ENCODE assay signal across 1 cellular context in the genomic region with DNA sequence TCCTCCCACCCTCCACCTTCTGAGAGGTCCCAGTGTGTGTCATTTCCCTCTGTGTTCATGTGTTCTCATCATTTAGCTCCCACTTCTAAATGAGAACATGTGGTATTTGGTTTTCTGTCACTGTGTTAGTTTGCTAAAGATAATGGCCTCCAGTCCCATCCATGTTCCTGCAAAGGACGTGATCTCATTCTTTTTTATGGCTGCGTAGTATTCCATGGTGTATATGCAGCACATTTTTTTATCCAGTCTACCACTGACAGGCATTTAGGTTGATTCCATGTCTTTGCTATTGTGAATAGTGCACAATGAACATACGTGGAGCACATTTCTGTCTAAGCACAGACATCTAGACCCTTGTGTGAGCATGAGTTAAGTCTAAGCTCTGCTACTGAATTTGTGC.
TF ChIP-seq lines count a peak whose summit lies in the region.

No MANE protein-coding gene starts in this region.

TF ChIP-seq in K562, 482 proteins besides CTCF, POLR2A, EP300 and RAD21:
- TF ChIP-seq BCOR (IDR thresholded peaks at IDR 0.05) (peak; percentile 47; the same call in 1 of the 2 replicates), DEAF1 (CRISPR knock-in tag; IDR thresholded peaks at IDR 0.05) (no peak), COPS2 (conservative IDR thresholded peaks at IDR 0.05) (no peak), KDM1A (IDR thresholded peaks at IDR 0.05) (peak; percentile 16 to 26; a peak in 1 of 4 replicates), PRMT5 (CRISPR knock-in tag; IDR thresholded peaks at IDR 0.05) (no peak), U2AF2 (optimal IDR thresholded peaks at IDR 0.05; ENCODE audit: low read depth, low read length) (no peak), CREB5 (CRISPR knock-in tag; IDR thresholded peaks at IDR 0.05) (no peak), ZNF146 (CRISPR knock-in tag; IDR thresholded peaks at IDR 0.05; ENCODE audit: unreplicated experiment) (peak; percentile 99), HNRNPUL1 (IDR thresholded peaks at IDR 0.05; ENCODE audit: low read length) (no peak), RBM25 (IDR thresholded peaks at IDR 0.05; ENCODE audit: low read depth, low read length, severe bottlenecking) (peak; percentile 50)
